22 cellular contexts compared by ENCODE assay signal in the genomic region with DNA sequence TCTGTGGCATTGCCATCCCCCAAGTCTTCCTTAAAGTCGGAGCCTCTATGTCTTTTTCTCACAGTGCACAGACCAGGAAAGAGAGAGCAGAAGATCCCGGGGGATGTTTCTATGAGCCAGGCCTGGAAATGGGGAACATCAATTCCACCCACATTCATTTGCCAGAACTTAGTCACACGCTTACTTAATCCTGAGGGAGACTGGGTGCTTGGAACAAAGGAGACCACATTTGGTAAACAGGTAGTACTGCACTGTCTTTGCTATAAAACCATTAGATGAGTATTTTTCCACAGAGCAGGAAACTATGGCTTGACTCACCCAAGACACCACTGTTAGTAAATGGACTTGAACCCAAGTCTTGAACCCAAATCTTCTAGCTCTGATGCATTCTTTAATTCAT.
"Had no signal": no experiment of that assay in that cellular context is flagged by ENCODE, and none has a peak within 500 bp of the region (broad histone marks: within the 10 kb centered on the region; RNA-seq: fewer than 3 reads in every experiment).

No MANE protein-coding gene starts in this region.

- DNase-seq: activated CD4-positive, alpha-beta T cell treated with anti-CD3 and anti-CD28 coated beads, Interleukin-2, amount 10 ng/mL, durations not matched to agents 7 days and 5 days; activated CD4-positive, CD25-positive, alpha-beta regulatory T cell treated with anti-CD3 and anti-CD28 coated beads, Interleukin-2, amount 50 U/mL, for 72 hours; activated CD8-positive, alpha-beta T cell treated with anti-CD3 and anti-CD28 coated beads for 36 hours; activated T-cell treated with anti-CD3 and anti-CD28 coated beads, Interleukin-2, amount 50 U/mL, for 1 hour; adrenal gland; gastrocnemius medialis; heart left ventricle; left cardiac atrium; posterior cingulate gyrus; retina; sigmoid colon; stimulated activated CD4-positive, alpha-beta T cell treated with anti-CD3 and anti-CD28 coated beads, Interleukin-2, amount 100 ng/mL, for 48 hours; stimulated activated CD8-positive, alpha-beta memory T cell treated with anti-CD3 and anti-CD28 coated beads, Interleukin-4, amount 100 ng/mL, for 48 hours; stimulated activated naive B cell treated with anti-CD40 and anti-IgM and Interleukin-4, amounts not matched to agents 10 μg/mL and 1 μg/mL and 100 μg/mL, for 72 hours; T-helper 2 cell; trophoblast cell had no signal

- H3K9me3 Mint-ChIP-seq: activated CD8-positive, alpha-beta T cell treated with anti-CD3 and anti-CD28 coated beads for 36 hours had no signal

- ATAC-seq: activated CD8-positive, alpha-beta T cell treated with anti-CD3 and anti-CD28 coated beads for 36 hours; gastrocnemius medialis; heart left ventricle; left cardiac atrium; stimulated activated naive B cell treated with anti-CD40 and anti-IgM and Interleukin-4, amounts not matched to agents 10 μg/mL and 1 μg/mL and 100 μg/mL, for 72 hours had no signal

- H3K4me1 ChIP-seq: adrenal gland, gastrocnemius medialis, sigmoid colon, vagina had no signal

- H3K4me3 Mint-ChIP-seq: activated CD4-positive, alpha-beta T cell treated with anti-CD3 and anti-CD28 coated beads, Interleukin-2, amount 10 ng/mL, durations not matched to agents 7 days and 5 days; activated CD8-positive, alpha-beta T cell treated with anti-CD3 and anti-CD28 coated beads for 36 hours; activated naive CD8-positive, alpha-beta T cell; memory B cell; nephron; stimulated activated naive B cell treated with anti-CD40 and anti-IgM and Interleukin-4, amounts not matched to agents 10 μg/mL and 1 μg/mL and 100 μg/mL, for 72 hours had no signal

- H3K4me3 ChIP-seq: adrenal gland, cardiac muscle cell, gastrocnemius medialis, heart left ventricle, sigmoid colon, vagina had no signal

- H3K36me3 Mint-ChIP-seq: activated naive CD8-positive, alpha-beta T cell; memory B cell; stimulated activated naive B cell treated with anti-CD40 and anti-IgM and Interleukin-4, amounts not matched to agents 10 μg/mL and 1 μg/mL and 100 μg/mL, for 72 hours had no signal

- H3K36me3 ChIP-seq: adrenal gland, cardiac muscle cell, gastrocnemius medialis, heart left ventricle, sigmoid colon, vagina had no signal

- H3K27ac Mint-ChIP-seq: activated CD4-positive, alpha-beta T cell treated with anti-CD3 and anti-CD28 coated beads, Interleukin-2, amount 10 ng/mL, durations not matched to agents 7 days and 5 days; activated CD8-positive, alpha-beta T cell treated with anti-CD3 and anti-CD28 coated beads for 36 hours; activated naive CD8-positive, alpha-beta T cell; memory B cell; nephron; stimulated activated naive B cell treated with anti-CD40 and anti-IgM and Interleukin-4, amounts not matched to agents 10 μg/mL and 1 μg/mL and 100 μg/mL, for 72 hours had no signal

- H3K9me3 ChIP-seq: adrenal gland, gastrocnemius medialis, heart left ventricle, sigmoid colon, vagina had no signal

- H3K27me3 ChIP-seq: adrenal gland, sigmoid colon, vagina had no signal

- H3K27ac ChIP-seq: adrenal gland, cardiac muscle cell, gastrocnemius medialis, heart left ventricle, sigmoid colon, vagina, VCaP had no signal
